ENCODE assay signal across 8 cellular contexts in genomic region chr12:98593351-98594049, GRCh38. TPM values are rescaled to one million over a fixed set of nuclear protein-coding genes. Genes with fewer than 3 reads are reported as not detected.
DNase-seq lines count a peak whose midpoint lies in the region; ATAC-seq and TF ChIP-seq lines count a peak whose summit lies in the region.

Gene SLC25A3 (plus strand): TSS chr12:98593686. CDS start chr12:98593979, 293 bp downstream.

- no peaks in the 10 kb centered on the region for H3K27me3 ChIP-seq in osteoblast (ENCODE audit: insufficient read depth, low read length)
- no peaks in the 10 kb centered on the region for H3K27me3 ChIP-seq in thoracic aorta (replicated peaks; ENCODE audit: insufficient read depth)

- H3K4me3 Mint-ChIP-seq in activated naive CD8-positive, alpha-beta T cell: peak within 1 kb of the TSS; percentile 99

- H4K20me1 ChIP-seq in osteoblast (ENCODE audit: insufficient read depth, low read length): peaks cover 41% of the 10 kb centered on the region

- H3K27me3 Mint-ChIP-seq in activated naive CD8-positive, alpha-beta T cell: no peaks in the 10 kb centered on the region

- H3K36me3 Mint-ChIP-seq in activated naive CD8-positive, alpha-beta T cell: peaks cover 16% of the 10 kb centered on the region

- peaks cover 32% of the 10 kb centered on the region for H3K36me3 ChIP-seq in osteoblast (ENCODE audit: insufficient read depth, low read length)
- H3K36me3 ChIP-seq in thoracic aorta: peaks cover 4% of the 10 kb centered on the region

- POLR2A ChIA-PET in GM10248 (lab: Yijun Ruan, JAX): interaction anchor here (0.6 to 2.6 kb wide), 20 partner anchors 9 to 1873 kb away, joined by 3 to 27 read pairs (median 5); no protein-coding TSS in a partner anchor

- peak within 1 kb of the TSS; percentile 97 for H2AFZ ChIP-seq in osteoblast (ENCODE audit: low read length)

- TF ChIP-seq CTCF in GM10248 (IDR thresholded peaks at IDR 0.05; ENCODE audit: control extremely low read depth, extremely low read depth, low read depth, missing control alignments) (no peak), osteoblast (IDR thresholded peaks at IDR 0.05; ENCODE audit: extremely low read depth, low read depth, low read length) (no peak), thoracic aorta (IDR thresholded peaks at IDR 0.05) (no peak)

- CTCF ChIA-PET in GM10248 (lab: Yijun Ruan, JAX): interaction anchor here (0.9 to 2.5 kb wide), 6 partner anchors 9 to 70 kb away, joined by 3 to 13 read pairs (median 4); no protein-coding TSS in a partner anchor

- H3K4me3 ChIP-seq in osteoblast (ENCODE audit: insufficient read depth, low read length) (peak within 1 kb of the TSS; percentile 100), thoracic aorta (peak within 1 kb of the TSS; percentile 99)

- no peaks in the 10 kb centered on the region for H3K9me3 Mint-ChIP-seq in activated naive CD8-positive, alpha-beta T cell (ENCODE audit: low read depth)

- H3K4me1 ChIP-seq in osteoblast (ENCODE audit: insufficient read depth, low read length) (peaks cover 15% of the 10 kb centered on the region), thoracic aorta (ENCODE audit: control insufficient read depth in 1 of 2, low read depth in 2 of 2) (peaks cover 14 to 20% of the 10 kb centered on the region in 2 donors)

- H3K4me2 ChIP-seq in osteoblast (ENCODE audit: insufficient read depth, low read length): peak within 1 kb of the TSS; percentile 94

- DNase-seq in GM10248 (ENCODE audit: extremely low spot score) (peak; percentile 98), NCI-H1105 (lab: John Stamatoyannopoulos, UW) (peak; percentile 98), SKM-1 treated with dmso at 0.1 percent for 144 hours (lab: John Stamatoyannopoulos, UW; ENCODE audit: unreplicated experiment) (peak; percentile 75), glomerular visceral epithelial cell (ENCODE audit: extremely low spot score) (peak; percentile 98), osteoblast (ENCODE audit: insufficient read length, low spot score, missing footprints) (peak; percentile 97), thoracic aorta (ENCODE audit: low spot score) (peak; percentile 86)

- peaks cover 50% of the 10 kb centered on the region for H3K79me2 ChIP-seq in osteoblast (ENCODE audit: insufficient read depth, low read length)

- no peaks in the 10 kb centered on the region for H3K9me3 ChIP-seq in osteoblast (ENCODE audit: low read depth, low read length)
- H3K9me3 ChIP-seq in thoracic aorta: no peaks in the 10 kb centered on the region

- peak within 1 kb of the TSS; percentile 98 for H3K27ac Mint-ChIP-seq in activated naive CD8-positive, alpha-beta T cell

- H3K27ac ChIP-seq in osteoblast (ENCODE audit: low read depth, low read length): peak within 1 kb of the TSS; percentile 95
- H3K27ac ChIP-seq in thoracic aorta: peak within 1 kb of the TSS; percentile 90 to 97

- H3K4me1 Mint-ChIP-seq in activated naive CD8-positive, alpha-beta T cell (ENCODE audit: low read depth): peaks cover 36% of the 10 kb centered on the region

- peak; percentile 99 for ATAC-seq in HG02623 (IDR thresholded peaks at IDR 0.05; ENCODE audit: unreplicated experiment)
- ATAC-seq in thoracic aorta (ENCODE audit: insufficient number of reproducible peaks, low FRiP score, low read depth): peak; percentile 99

RNA-seq across cellular contexts. Expression of gene SLC25A3, which starts in this region (rescaled TPM):
- total RNA-seq in osteoblast: 682 and 771 TPM in 2 replicates
- total RNA-seq in thoracic aorta: 100 to 1,000 TPM; 362 to 445 TPM

Comparison
In these comparisons a context has a peak if more than half of its experiments do, and no peak if none do; other contexts are left out.
1. Peak in every context shown above with its lines: DNase-seq, ATAC-seq, H3K4me3 ChIP-seq and H3K27ac ChIP-seq.